ENCODE assay signal across 1 cellular context in the genomic region with DNA sequence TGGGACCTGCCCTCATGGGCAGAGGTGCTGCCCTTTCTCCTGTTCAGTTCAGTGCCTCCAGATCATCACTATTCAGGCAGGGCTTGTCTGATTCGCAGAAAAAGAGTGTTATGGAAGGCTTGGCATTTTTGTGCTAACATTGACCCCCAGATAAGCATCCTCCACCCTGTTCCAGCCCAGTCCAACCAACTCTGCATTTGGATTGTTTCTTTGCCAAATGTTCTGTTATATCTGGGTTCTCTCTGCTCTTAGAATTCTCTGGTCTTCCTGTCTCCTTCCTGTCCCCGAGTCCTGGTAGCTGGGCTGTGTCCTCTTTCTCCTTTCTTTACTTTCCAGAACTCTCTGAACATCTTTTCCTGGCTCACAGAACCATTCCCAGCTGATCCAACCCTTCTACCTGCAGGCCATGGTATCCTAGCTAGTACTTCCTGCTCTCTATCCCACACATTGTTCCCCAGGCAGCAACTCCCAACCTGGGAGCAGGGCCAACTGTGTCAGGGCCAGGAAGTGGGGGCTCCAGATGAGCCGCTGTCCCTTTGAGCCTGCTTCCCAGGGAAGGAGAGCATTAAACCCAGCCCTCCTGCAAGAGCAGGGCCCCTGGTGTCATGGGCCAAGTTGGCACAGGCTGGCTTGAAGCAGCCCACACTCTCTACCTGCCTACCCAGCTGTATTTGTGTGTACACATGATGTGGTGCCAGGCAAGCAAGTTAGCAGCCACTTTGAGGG.
TF ChIP-seq lines count a peak whose summit lies in the region.

No MANE protein-coding gene starts in this region.

TF ChIP-seq in IMR-90, 13 proteins besides CTCF, POLR2A, EP300 and RAD21 (continued from another document):
- no peak for TF ChIP-seq MAZ (IDR thresholded peaks at IDR 0.05; ENCODE audit: borderline replicate concordance, low read depth, low read length)
- TF ChIP-seq CEBPB (IDR thresholded peaks at IDR 0.05; ENCODE audit: low read depth, low read length): no peak
- no peak for TF ChIP-seq RFX5 (IDR thresholded peaks at IDR 0.05; ENCODE audit: low read depth, low read length)
- TF ChIP-seq BHLHE40 (IDR thresholded peaks at IDR 0.05; ENCODE audit: low read depth, low read length): no peak
- TF ChIP-seq NFE2L2 (IDR thresholded peaks at IDR 0.05; ENCODE audit: low read depth, low read length): no peak
- TF ChIP-seq FOS (IDR thresholded peaks at IDR 0.05; ENCODE audit: low read depth, low read length): no peak
- no peak for TF ChIP-seq CHD1 (IDR thresholded peaks at IDR 0.05; ENCODE audit: low read depth, low read length)
- no peak for TF ChIP-seq MAFK (IDR thresholded peaks at IDR 0.05; ENCODE audit: low read depth, low read length)
